1 cellular context compared by ENCODE assay signal in the genomic region with DNA sequence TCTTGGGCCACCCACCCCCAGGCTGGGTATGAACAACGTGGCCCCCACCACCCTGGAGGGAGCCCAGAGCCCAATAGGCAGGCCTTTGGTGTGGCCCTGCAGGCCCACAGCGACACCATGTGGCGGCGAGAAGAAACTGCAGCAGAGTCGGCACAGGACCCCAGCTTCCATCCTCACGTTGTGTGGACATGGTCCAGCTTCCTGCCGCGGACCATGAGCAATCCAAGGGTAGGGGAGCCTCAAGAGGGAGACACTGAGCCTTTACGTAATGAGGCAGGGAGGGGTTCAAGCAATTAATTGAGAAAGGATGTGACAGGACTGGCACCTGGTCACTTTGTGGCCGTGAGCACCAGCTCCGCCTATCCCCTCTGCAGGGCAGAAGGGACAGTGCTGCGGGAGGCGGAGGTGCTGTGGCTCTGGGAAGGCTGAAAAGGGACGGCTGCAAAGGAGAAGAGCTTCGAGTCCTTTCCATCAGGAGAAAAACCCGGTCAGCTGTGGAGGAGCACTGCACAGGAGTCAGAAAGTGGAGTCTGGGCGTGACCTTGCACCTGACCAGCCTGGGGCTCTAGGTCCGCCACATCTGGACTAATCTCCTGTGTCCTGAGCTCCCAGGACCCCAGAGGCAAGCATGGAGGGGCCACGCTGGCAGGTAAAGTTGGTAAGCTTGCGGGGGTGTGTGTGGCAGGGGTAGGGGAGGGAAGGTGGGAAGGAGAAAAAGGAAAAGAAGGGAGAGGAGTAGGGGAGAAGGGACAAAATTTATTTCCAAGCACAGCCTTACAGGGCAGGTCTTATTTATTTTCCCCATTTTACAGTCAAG.
TF ChIP-seq lines count a peak whose summit lies in the region.

No MANE protein-coding gene starts in this region.

TF ChIP-seq in endothelial cell of umbilical vein, 7 proteins besides CTCF, POLR2A, EP300 and RAD21:
- TF ChIP-seq EZH2 (IDR thresholded peaks at IDR 0.05; ENCODE audit: borderline replicate concordance, low read depth, low read length, severe bottlenecking), result no peak
- no peak for TF ChIP-seq GATA2 (IDR thresholded peaks at IDR 0.05; ENCODE audit: insufficient read depth, insufficient read length, low read depth, low read length)
- no peak for TF ChIP-seq MYC (IDR thresholded peaks at IDR 0.05; ENCODE audit: low read depth, low read length)
- no peak for TF ChIP-seq FOS (IDR thresholded peaks at IDR 0.05; ENCODE audit: borderline replicate concordance, insufficient read depth, low read length)
- TF ChIP-seq, protein P1, sequence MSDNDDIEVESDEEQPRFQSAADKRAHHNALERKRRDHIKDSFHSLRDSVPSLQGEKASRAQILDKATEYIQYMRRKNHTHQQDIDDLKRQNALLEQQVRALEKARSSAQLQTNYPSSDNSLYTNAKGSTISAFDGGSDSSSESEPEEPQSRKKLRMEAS (IDR thresholded peaks at IDR 0.05; ENCODE audit: insufficient read depth, insufficient read length), result no peak
- no peak for TF ChIP-seq POLR2AphosphoS5 (IDR thresholded peaks at IDR 0.05; ENCODE audit: insufficient read depth, low read depth, low read length)
- TF ChIP-seq JUN (IDR thresholded peaks at IDR 0.05; ENCODE audit: borderline replicate concordance, insufficient read depth, insufficient read length, low read depth), result no peak
